ENCODE assay signal across 8 cellular contexts in the genomic region with DNA sequence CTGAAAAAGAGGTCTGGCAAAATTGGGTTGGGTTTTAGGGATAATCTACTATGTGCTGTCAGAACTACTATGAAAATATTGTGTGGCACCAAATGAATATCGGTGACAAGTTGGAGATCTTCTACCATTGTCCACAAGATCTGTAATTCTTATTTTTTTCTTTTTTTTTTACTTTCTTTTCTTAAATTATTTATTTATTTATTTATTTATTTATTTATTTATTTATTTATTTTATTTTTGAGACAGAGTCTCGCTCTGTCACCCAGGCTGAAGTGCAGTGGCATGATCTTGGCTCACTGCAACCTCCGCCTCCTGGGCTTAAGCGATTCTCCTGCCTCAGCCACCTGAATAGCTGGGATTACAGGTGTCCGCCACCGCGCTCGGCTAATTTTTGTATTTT.
DNase-seq lines count a peak whose midpoint lies in the region; ATAC-seq and TF ChIP-seq lines count a peak whose summit lies in the region.
"Not testable (repeated sequence)": the region's sequence is repeated elsewhere in the genome, so short reads cannot be mapped to it uniquely, and the experiment has no call there.

No MANE protein-coding gene starts in this region.

- not testable (repeated sequence) for H3K36me3 Mint-ChIP-seq in GM23338 (ENCODE audit: low read depth); WTC11; natural killer cell

- not testable (repeated sequence) for H3K27ac ChIP-seq in BLaER1; GM23338 (ENCODE audit: low read depth); HEK293 (ENCODE audit: extremely low read depth, low read depth, low read length)
- H3K27ac ChIP-seq in BLaER1 treated with 17β-estradiol and CSF1 and Interleukin-3, amounts not matched to agents 10 nM and 100 nM: peak overlapping the region in 2 of 11 experiments; percentile 48 to 64; a peak in 3 of 22 replicates
- peak overlapping the region; percentile 96 for H3K27ac ChIP-seq in OCI-LY7 (ENCODE audit: low read depth, low read length, poor library complexity, severe bottlenecking)
- peak overlapping the region; percentile 52 for H3K27ac ChIP-seq in parathyroid adenoma

- H3K9ac ChIP-seq in BLaER1; BLaER1 treated with 17β-estradiol and CSF1 and Interleukin-3, amounts not matched to agents 10 nM and 100 nM; parathyroid adenoma: not testable (repeated sequence)

- not testable (repeated sequence) for H3K9me2 ChIP-seq in GM23338 (ENCODE audit: insufficient read depth); OCI-LY7 (ENCODE audit: insufficient read depth, low read length)

- not testable (repeated sequence) for H3K27me3 Mint-ChIP-seq in GM23338 (ENCODE audit: insufficient read depth, low read depth, poor library complexity); WTC11 (ENCODE audit: low read depth); natural killer cell (ENCODE audit: low read depth in 2 of 2)

- CTCF ChIA-PET in HEK293 (lab: Yijun Ruan, JAX); OCI-LY7 (lab: Charles Lee; ENCODE audit: unreplicated experiment); WTC11 (lab: Charles Lee): not testable (repeated sequence)

- H3K4me3 Mint-ChIP-seq in GM23338, WTC11: not testable (repeated sequence)
- peak overlapping the region; percentile 2 for H3K4me3 Mint-ChIP-seq in natural killer cell

- not testable (repeated sequence) for H3K9me3 ChIP-seq in BLaER1; BLaER1 treated with 17β-estradiol and CSF1 and Interleukin-3, amounts not matched to agents 10 nM and 100 nM (replicated peaks in 1 of 11); HEK293 (ENCODE audit: control insufficient read depth, insufficient read depth, low read depth, low read length); OCI-LY7 (ENCODE audit: low read length); parathyroid adenoma (ENCODE audit: control insufficient read depth, low read length)

- BruUV-seq in OCI-LY7 (replicated peaks; lab: Mats Ljungman, UMichigan): not testable (repeated sequence)

- not testable (repeated sequence) for TF ChIP-seq CTCF in GM23338 (conservative IDR thresholded peaks at IDR 0.05; ENCODE audit: low read depth in 2 of 2); HEK293 (tag by site-specific recombination; IDR thresholded peaks at IDR 0.05); OCI-LY7 (conservative IDR thresholded peaks at IDR 0.05; ENCODE audit: low read length); WTC11 (IDR thresholded peaks at IDR 0.05); natural killer cell (IDR thresholded peaks at IDR 0.05); parathyroid adenoma (IDR thresholded peaks at IDR 0.05)

- H3F3A ChIP-seq in GM23338 (replicated peaks; ENCODE audit: low read depth): not testable (repeated sequence)

- H3K4me2 ChIP-seq in BLaER1 (peak overlapping the region; percentile 77), GM23338 (0 out of 2 replicates have a peak overlapping the region, but pooled peaks have one; percentile 65), OCI-LY7 (ENCODE audit: low read length) (peak overlapping the region; percentile 75)
- peak overlapping the region in 6 of 11 experiments; percentile 44 to 80 (median 72); a peak in 12 of 22 replicates for H3K4me2 ChIP-seq in BLaER1 treated with 17β-estradiol and CSF1 and Interleukin-3, amounts not matched to agents 10 nM and 100 nM
- H3K4me2 ChIP-seq in parathyroid adenoma (ENCODE audit: low read length): not testable (repeated sequence)

- not testable (repeated sequence) for H2AFZ ChIP-seq in GM23338
- H2AFZ ChIP-seq in OCI-LY7 (ENCODE audit: low read length) (peak overlapping the region; percentile 89), parathyroid adenoma (peak overlapping the region; percentile 2)

- ATAC-seq in GM23338, WTC11, natural killer cell: not testable (repeated sequence)

- H3K27ac Mint-ChIP-seq in GM23338, WTC11: not testable (repeated sequence)
- peak overlapping the region in 1 of 2 donors; percentile 8 for H3K27ac Mint-ChIP-seq in natural killer cell

- not testable (repeated sequence) for H3K4me3 ChIP-seq in BLaER1; BLaER1 treated with 17β-estradiol and CSF1 and Interleukin-3, amounts not matched to agents 10 nM and 100 nM; GM23338; HEK293 (ENCODE audit: low read depth, low read length); parathyroid adenoma (ENCODE audit: low read depth, low read length)
- H3K4me3 ChIP-seq in OCI-LY7 (ENCODE audit: low read depth, low read length, poor library complexity, severe bottlenecking): peak overlapping the region; percentile 49

- H3K27me3 ChIP-seq in BLaER1; BLaER1 treated with 17β-estradiol and CSF1 and Interleukin-3, amounts not matched to agents 10 nM and 100 nM; GM23338 (ENCODE audit: insufficient read depth); parathyroid adenoma (ENCODE audit: control insufficient read depth, insufficient read depth, low read length): not testable (repeated sequence)

- H3K4me1 ChIP-seq in BLaER1 (peaks cover 61% of the 10 kb centered on the region), GM23338 (ENCODE audit: insufficient read depth) (peaks cover 15% of the 10 kb centered on the region), OCI-LY7 (ENCODE audit: insufficient read depth, low read length, poor library complexity, severe bottlenecking) (peaks cover 64% of the 10 kb centered on the region), parathyroid adenoma (peaks cover 17% of the 10 kb centered on the region)
- H3K4me1 ChIP-seq in BLaER1 treated with 17β-estradiol and CSF1 and Interleukin-3, amounts not matched to agents 10 nM and 100 nM: peaks cover 12 to 52% (median 20%) of the 10 kb centered on the region in 10 experiments
- H3K4me1 ChIP-seq in HEK293 (ENCODE audit: control insufficient read depth, insufficient read depth, low read length): not testable (repeated sequence)

- H3K36me3 ChIP-seq in BLaER1; BLaER1 treated with 17β-estradiol and CSF1 and Interleukin-3, amounts not matched to agents 10 nM and 100 nM; GM23338 (ENCODE audit: insufficient read depth); HEK293 (ENCODE audit: control insufficient read depth in 2 of 2, insufficient read depth in 1 of 2, low read length in 2 of 2); OCI-LY7 (ENCODE audit: insufficient read depth, low read length); parathyroid adenoma (ENCODE audit: control insufficient read depth, insufficient read depth, low read length): not testable (repeated sequence)

- not testable (repeated sequence) for H3K79me2 ChIP-seq in GM23338 (replicated peaks; ENCODE audit: insufficient read depth); OCI-LY7 (ENCODE audit: insufficient read depth, low read depth, low read length); parathyroid adenoma

- not testable (repeated sequence) for DNase-seq in GM23338 (ENCODE audit: low spot score); OCI-LY7 (ENCODE audit: low spot score); WTC11 (ENCODE audit: low spot score); natural killer cell

- POLR2A ChIA-PET in HEK293 (lab: Yijun Ruan, JAX): interaction anchor here (0.7 kb wide), 1 partner anchor 360 kb away, joined by 3 read pairs; no protein-coding TSS in a partner anchor
- POLR2A ChIA-PET in OCI-LY7 (lab: Charles Lee): not testable (repeated sequence)
- POLR2A ChIA-PET in WTC11 (lab: Charles Lee): interaction anchor here (0.6 kb wide), 2 partner anchors 56 to 517 kb away, joined by 3 to 4 read pairs; no protein-coding TSS in a partner anchor

- intact Hi-C loops in OCI-LY7 (cut with micrococcal nuclease; ENCODE audit: unreplicated experiment); natural killer cell (cut with micrococcal nuclease): not testable (repeated sequence)

- H3K4me1 Mint-ChIP-seq in GM23338 (peaks cover 16% of the 10 kb centered on the region), WTC11 (peaks cover 24% of the 10 kb centered on the region), natural killer cell (peaks cover 17 to 21% of the 10 kb centered on the region in 2 donors)

- not testable (repeated sequence) for H4K20me1 ChIP-seq in BLaER1; BLaER1 treated with 17β-estradiol and CSF1 and Interleukin-3, amounts not matched to agents 10 nM and 100 nM; GM23338 (replicated peaks; ENCODE audit: insufficient read depth); OCI-LY7 (ENCODE audit: insufficient read depth, low read length)

- H3K9me3 Mint-ChIP-seq in GM23338, WTC11, natural killer cell: not testable (repeated sequence)

TF ChIP-seq in WTC11, 78 proteins besides CTCF, POLR2A, EP300 and RAD21:
- TF ChIP-seq HMGA2 (CRISPR knock-in tag; IDR thresholded peaks at IDR 0.05): peak; percentile 39; the same call in 1 of the 2 replicates
TF ChIP-seq in WTC11: peak in this region for 1; not testable (repeated sequence) for 77.
